In the genomic region with DNA sequence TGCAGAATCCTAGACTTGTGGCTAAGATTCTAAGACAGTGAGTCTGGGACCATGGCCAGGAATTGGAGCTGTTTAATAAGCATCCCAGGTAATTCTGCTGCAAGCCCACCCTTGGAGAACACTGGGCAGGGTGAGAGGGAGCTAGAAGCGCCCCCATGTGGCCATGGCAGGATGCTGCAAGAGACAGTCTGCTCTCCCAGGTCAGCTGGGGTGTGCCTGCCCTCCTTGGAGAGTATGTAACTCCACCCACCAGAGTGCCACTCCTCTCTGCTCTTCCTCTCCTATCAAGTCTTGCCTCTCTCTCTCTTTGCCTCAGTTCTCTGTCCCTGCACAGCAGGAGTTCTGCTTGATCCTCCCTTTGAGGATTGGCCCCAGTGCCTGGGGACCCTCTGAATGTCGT, we compare ENCODE assay signal across 9 cellular contexts. TPM values are rescaled to one million over a fixed set of nuclear protein-coding genes. Genes with fewer than 3 reads are reported as not detected.
DNase-seq lines count a peak whose midpoint lies in the region; ATAC-seq and TF ChIP-seq lines count a peak whose summit lies in the region.
"Had no signal": no experiment of that assay in that cellular context is flagged by ENCODE, and none has a peak within 500 bp of the region (broad histone marks: within the 10 kb centered on the region; RNA-seq: fewer than 3 reads in every experiment).

No MANE protein-coding gene starts in this region.

- H3K4me3 ChIP-seq in HCT116 (replicated peaks in 1 of 2; ENCODE audit: low read depth in 1 of 2, low read length in 2 of 2) (no peak overlapping the region), colonic mucosa (no peak overlapping the region)

- H3K36me3 ChIP-seq in HCT116 (ENCODE audit: control insufficient read depth in 1 of 2, insufficient read depth in 2 of 2, low read length in 2 of 2), result no peaks in the 10 kb centered on the region
- H3K36me3 ChIP-seq in colonic mucosa, result no peaks in the 10 kb centered on the region

- H4K20me1 ChIP-seq in HCT116 (ENCODE audit: insufficient read depth), result no peaks in the 10 kb centered on the region

- no peak overlapping the region for H3K9ac ChIP-seq in HCT116 (ENCODE audit: low read length)
- H3K9ac ChIP-seq in colonic mucosa (ENCODE audit: low read depth in 2 of 2, low read length in 2 of 2), result no peak overlapping the region

- no peak overlapping the region for H3K4me2 ChIP-seq in HCT116 (ENCODE audit: low read length)

- TF ChIP-seq POLR2A in HCT116 (IDR thresholded peaks at IDR 0.05; ENCODE audit: borderline replicate concordance, extremely low read depth, insufficient read depth, insufficient read length), result no peak

- ATAC-seq in HCT116 (peak; percentile 99), HG02938 (IDR thresholded peaks at IDR 0.05; ENCODE audit: unreplicated experiment) (no peak)

- peaks cover 0 to 4% of the 10 kb centered on the region in 2 experiments; a peak in 2 of 4 replicates for H3K4me1 ChIP-seq in HCT116 (ENCODE audit: control insufficient read depth in 1 of 2, insufficient read depth in 2 of 2, low read length in 2 of 2)
- H3K4me1 ChIP-seq in colonic mucosa, result no peaks in the 10 kb centered on the region

- no peaks in the 10 kb centered on the region for H3K9me2 ChIP-seq in HCT116 (ENCODE audit: insufficient read depth)

- DNase-seq in CD1c-positive myeloid dendritic cell (ENCODE audit: extremely low spot score), result peak; percentile 38
- DNase-seq in HCT116 (ENCODE audit: low read depth, low spot score), result peak; percentile 43
- DNase-seq in UCSD-AML1 (lab: John Stamatoyannopoulos, UW; ENCODE audit: unreplicated experiment), result peak; percentile 45
- peak; percentile 91 for DNase-seq in islet precursor cell
- no peak for DNase-seq in NCI-H774 (lab: John Stamatoyannopoulos, UW)
- DNase-seq in GF-D8 (lab: John Stamatoyannopoulos, UW), result no peak
- DNase-seq in colonic mucosa, result no peak
- DNase-seq: naive B cell had no signal

- no peaks in the 10 kb centered on the region for H3K79me2 ChIP-seq in HCT116 (ENCODE audit: insufficient read depth, low read length)

- BruUV-seq in HCT116 (replicated peaks; lab: Mats Ljungman, UMichigan), result no TSS peak

- H3K27ac ChIP-seq in HCT116 (ENCODE audit: low read depth, low read length) (no peak overlapping the region), colonic mucosa (no peak overlapping the region)

- POLR2A ChIA-PET in HCT116 (lab: Charles Lee), result no interaction called here

- TF ChIP-seq CTCF in HCT116 (IDR thresholded peaks at IDR 0.05 in 2 of 3, conservative IDR thresholded peaks at IDR 0.05 in 1 of 3; ENCODE audit: borderline replicate concordance in 1 of 3, insufficient read depth in 1 of 3, low read depth in 2 of 3, low read length in 2 of 3) (peak; percentile 29 to 96 (median 92); a peak in 5 of 6 replicates), colonic mucosa (IDR thresholded peaks at IDR 0.05) (no peak)

- peak; percentile 58 for TF ChIP-seq RAD21 in HCT116 (IDR thresholded peaks at IDR 0.05; ENCODE audit: low read depth)

- H3K27me3 ChIP-seq in HCT116 (ENCODE audit: insufficient read depth, low read length), result 0 out of 2 replicates have a peak, but pooled peaks cover 4% of the 10 kb centered on the region
- H3K27me3 ChIP-seq in colonic mucosa, result no peaks in the 10 kb centered on the region

- intact Hi-C loops in HCT116 (cut with micrococcal nuclease), result loop anchor here (2.0 kb wide), 1 partner anchor 159 kb away; no protein-coding TSS in a partner anchor
- intact Hi-C loops in colonic mucosa (cut with DNase I), result no loop called here

- peak overlapping the region; percentile 25 for H2AFZ ChIP-seq in HCT116 (ENCODE audit: low read depth, low read length, poor library complexity, severe bottlenecking)

- H3K9me3 ChIP-seq in HCT116 (ENCODE audit: control insufficient read depth in 1 of 2, insufficient read depth in 1 of 2, low read depth in 1 of 2, low read length in 2 of 2) (no peaks in the 10 kb centered on the region), colonic mucosa (no peaks in the 10 kb centered on the region)

- RAD21 ChIA-PET in HCT116 (lab: Charles Lee; ENCODE audit: low non-redundant PET in 1 of 2, low total read pairs in 2 of 2, uncharacterized antibody in 2 of 2, unreplicated experiment in 2 of 2), result no interaction called here

- CTCF ChIA-PET in HCT116 (lab: Charles Lee), result interaction anchor here (0.5 to 2.8 kb wide), 14 partner anchors 10 to 631 kb away, joined by 3 to 16 read pairs (median 5); a partner anchor contains a TSS

TF ChIP-seq in HCT116, 20 proteins besides CTCF, POLR2A, EP300 and RAD21:
- TF ChIP-seq JUND (IDR thresholded peaks at IDR 0.05) (no peak), CEBPB (IDR thresholded peaks at IDR 0.05; ENCODE audit: low read depth) (no peak), EZH2 (IDR thresholded peaks at IDR 0.05) (no peak), CBX3 (IDR thresholded peaks at IDR 0.05; ENCODE audit: low read depth) (no peak), SRF (IDR thresholded peaks at IDR 0.05; ENCODE audit: low read depth) (no peak), SP1 (IDR thresholded peaks at IDR 0.05; ENCODE audit: low read depth) (no peak), ELF1 (IDR thresholded peaks at IDR 0.05; ENCODE audit: borderline replicate concordance, low read depth) (no peak), SIN3A (IDR thresholded peaks at IDR 0.05; ENCODE audit: low read depth) (no peak), ZNF274 (IDR thresholded peaks at IDR 0.05; ENCODE audit: low read depth, low read length) (no peak), YY1 (IDR thresholded peaks at IDR 0.05; ENCODE audit: extremely low read depth, insufficient replicate concordance, low read depth, low read length) (no peak), FOSL1 (IDR thresholded peaks at IDR 0.05; ENCODE audit: low read depth) (no peak), TCF7L2 (IDR thresholded peaks at IDR 0.05; ENCODE audit: borderline replicate concordance, extremely low read depth, insufficient read depth, insufficient read length) (no peak), POLR2AphosphoS5 (IDR thresholded peaks at IDR 0.05; ENCODE audit: low read depth, low read length) (no peak)
- TF ChIP-seq, protein P1, sequence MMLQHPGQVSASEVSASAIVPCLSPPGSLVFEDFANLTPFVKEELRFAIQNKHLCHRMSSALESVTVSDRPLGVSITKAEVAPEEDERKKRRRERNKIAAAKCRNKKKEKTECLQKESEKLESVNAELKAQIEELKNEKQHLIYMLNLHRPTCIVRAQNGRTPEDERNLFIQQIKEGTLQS (IDR thresholded peaks at IDR 0.05), result no peak
- TF ChIP-seq, protein P2, sequence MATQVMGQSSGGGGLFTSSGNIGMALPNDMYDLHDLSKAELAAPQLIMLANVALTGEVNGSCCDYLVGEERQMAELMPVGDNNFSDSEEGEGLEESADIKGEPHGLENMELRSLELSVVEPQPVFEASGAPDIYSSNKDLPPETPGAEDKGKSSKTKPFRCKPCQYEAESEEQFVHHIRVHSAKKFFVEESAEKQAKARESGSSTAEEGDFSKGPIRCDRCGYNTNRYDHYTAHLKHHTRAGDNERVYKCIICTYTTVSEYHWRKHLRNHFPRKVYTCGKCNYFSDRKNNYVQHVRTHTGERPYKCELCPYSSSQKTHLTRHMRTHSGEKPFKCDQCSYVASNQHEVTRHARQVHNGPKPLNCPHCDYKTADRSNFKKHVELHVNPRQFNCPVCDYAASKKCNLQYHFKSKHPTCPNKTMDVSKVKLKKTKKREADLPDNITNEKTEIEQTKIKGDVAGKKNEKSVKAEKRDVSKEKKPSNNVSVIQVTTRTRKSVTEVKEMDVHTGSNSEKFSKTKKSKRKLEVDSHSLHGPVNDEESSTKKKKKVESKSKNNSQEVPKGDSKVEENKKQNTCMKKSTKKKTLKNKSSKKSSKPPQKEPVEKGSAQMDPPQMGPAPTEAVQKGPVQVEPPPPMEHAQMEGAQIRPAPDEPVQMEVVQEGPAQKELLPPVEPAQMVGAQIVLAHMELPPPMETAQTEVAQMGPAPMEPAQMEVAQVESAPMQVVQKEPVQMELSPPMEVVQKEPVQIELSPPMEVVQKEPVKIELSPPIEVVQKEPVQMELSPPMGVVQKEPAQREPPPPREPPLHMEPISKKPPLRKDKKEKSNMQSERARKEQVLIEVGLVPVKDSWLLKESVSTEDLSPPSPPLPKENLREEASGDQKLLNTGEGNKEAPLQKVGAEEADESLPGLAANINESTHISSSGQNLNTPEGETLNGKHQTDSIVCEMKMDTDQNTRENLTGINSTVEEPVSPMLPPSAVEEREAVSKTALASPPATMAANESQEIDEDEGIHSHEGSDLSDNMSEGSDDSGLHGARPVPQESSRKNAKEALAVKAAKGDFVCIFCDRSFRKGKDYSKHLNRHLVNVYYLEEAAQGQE (IDR thresholded peaks at IDR 0.05; ENCODE audit: low read depth), result no peak
- TF ChIP-seq, protein P3, sequence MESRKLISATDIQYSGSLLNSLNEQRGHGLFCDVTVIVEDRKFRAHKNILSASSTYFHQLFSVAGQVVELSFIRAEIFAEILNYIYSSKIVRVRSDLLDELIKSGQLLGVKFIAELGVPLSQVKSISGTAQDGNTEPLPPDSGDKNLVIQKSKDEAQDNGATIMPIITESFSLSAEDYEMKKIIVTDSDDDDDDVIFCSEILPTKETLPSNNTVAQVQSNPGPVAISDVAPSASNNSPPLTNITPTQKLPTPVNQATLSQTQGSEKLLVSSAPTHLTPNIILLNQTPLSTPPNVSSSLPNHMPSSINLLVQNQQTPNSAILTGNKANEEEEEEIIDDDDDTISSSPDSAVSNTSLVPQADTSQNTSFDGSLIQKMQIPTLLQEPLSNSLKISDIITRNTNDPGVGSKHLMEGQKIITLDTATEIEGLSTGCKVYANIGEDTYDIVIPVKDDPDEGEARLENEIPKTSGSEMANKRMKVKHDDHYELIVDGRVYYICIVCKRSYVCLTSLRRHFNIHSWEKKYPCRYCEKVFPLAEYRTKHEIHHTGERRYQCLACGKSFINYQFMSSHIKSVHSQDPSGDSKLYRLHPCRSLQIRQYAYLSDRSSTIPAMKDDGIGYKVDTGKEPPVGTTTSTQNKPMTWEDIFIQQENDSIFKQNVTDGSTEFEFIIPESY (IDR thresholded peaks at IDR 0.05; ENCODE audit: extremely low read depth, insufficient replicate concordance, low read length), result no peak
- TF ChIP-seq, protein P4, sequence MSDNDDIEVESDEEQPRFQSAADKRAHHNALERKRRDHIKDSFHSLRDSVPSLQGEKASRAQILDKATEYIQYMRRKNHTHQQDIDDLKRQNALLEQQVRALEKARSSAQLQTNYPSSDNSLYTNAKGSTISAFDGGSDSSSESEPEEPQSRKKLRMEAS (IDR thresholded peaks at IDR 0.05), result no peak
TF ChIP-seq in HCT116: peak in this region for 0.

RNA-seq across cellular contexts. Expression of a gene that starts 14.9 kb away (rescaled TPM):
- total RNA-seq in HCT116 (2021; ENCODE audit: unreplicated experiment), result not detected
- polyA plus RNA-seq in HCT116 (2012), result not detected in 2 replicates
- total RNA-seq in colonic mucosa, result not detected

Comparison
In these comparisons a context has a peak if more than half of its experiments do, and no peak if none do; other contexts are left out.
1. DNase-seq: peak in CD1c-positive myeloid dendritic cell (single experiment), HCT116 (single experiment), UCSD-AML1 (single experiment) and islet precursor cell (single experiment); none in NCI-H774 (single experiment), GF-D8 (single experiment) and colonic mucosa (single experiment).